ENCODE assay signal across 9 cellular contexts in the genomic region with DNA sequence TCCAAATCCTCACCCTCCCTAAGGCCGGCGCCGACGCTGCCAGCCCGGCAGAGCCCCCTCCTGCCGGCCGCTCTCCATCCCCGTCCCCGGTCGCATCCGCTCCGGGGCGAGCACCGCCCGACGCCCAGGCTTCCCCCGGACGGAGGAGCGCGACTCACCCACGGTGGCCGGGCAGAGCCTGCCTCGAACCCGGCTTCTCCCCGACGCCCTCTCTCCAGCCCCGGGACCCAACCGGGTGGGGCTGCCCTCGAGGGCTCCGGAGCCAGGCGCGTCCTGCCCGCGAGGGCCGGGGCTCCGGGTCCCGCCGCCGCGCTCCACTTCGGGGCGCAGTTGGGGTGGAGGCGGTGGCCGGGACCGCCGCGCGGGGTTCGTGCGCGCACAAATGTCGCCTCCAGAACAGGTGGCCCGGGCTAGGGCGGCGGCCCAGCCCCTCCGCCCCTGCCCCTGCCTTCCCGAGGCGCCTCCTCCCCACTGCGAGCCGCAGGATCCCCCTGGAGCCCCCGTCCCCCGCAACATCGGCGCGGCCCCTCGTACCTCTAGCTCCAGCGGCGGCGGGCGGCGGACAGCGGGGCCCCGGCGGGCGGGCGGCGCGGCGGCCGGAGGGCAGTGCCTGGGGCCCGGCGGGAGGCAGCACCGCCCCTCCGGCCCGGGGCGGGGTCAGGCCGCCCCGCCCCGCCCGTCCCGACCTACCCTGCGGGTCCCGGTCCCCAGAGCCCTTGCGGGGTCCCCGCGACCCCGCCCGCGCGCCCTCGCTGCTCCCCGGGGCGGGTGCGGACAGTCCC. TPM values are rescaled to one million over a fixed set of nuclear protein-coding genes. Genes with fewer than 3 reads are reported as not detected.
A peak's percentile ranks its signal among the peaks of the same experiment; 100 is the strongest.
DNase-seq lines count a peak whose midpoint lies in the region; ATAC-seq, FAIRE-seq and TF ChIP-seq lines count a peak whose summit lies in the region.
"Had no signal": no experiment of that assay in that cellular context is flagged by ENCODE, and none has a peak within 500 bp of the region (broad histone marks: within the 10 kb centered on the region; RNA-seq: fewer than 3 reads in every experiment).

A gene with protein sequence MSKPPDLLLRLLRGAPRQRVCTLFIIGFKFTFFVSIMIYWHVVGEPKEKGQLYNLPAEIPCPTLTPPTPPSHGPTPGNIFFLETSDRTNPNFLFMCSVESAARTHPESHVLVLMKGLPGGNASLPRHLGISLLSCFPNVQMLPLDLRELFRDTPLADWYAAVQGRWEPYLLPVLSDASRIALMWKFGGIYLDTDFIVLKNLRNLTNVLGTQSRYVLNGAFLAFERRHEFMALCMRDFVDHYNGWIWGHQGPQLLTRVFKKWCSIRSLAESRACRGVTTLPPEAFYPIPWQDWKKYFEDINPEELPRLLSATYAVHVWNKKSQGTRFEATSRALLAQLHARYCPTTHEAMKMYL (minus strand): TSS at position 608 of the 782 bp plus-strand sequence. CDS start 26,919 bp downstream, outside the sequence.

- intact Hi-C loops in activated CD4-positive, alpha-beta memory T cell treated with anti-CD3 and anti-CD28 coated beads for 36 hours (cut with micrococcal nuclease): no loop called here
- intact Hi-C loops in pancreas (cut with DNase I): no loop called here

- TF ChIP-seq CTCF in pancreas (IDR thresholded peaks at IDR 0.05): no peak

- no peak for FAIRE-seq in pancreas (lab: Jason Lieb, UNC)
- FAIRE-seq: colon had no signal

- no peaks in the 10 kb centered on the region for H3K27me3 ChIP-seq in pancreas

- no peaks in the 10 kb centered on the region for H3K9me3 Mint-ChIP-seq in activated CD4-positive, alpha-beta memory T cell treated with anti-CD3 and anti-CD28 coated beads for 36 hours

- CTCF ChIA-PET in activated CD4-positive, alpha-beta memory T cell treated with anti-CD3 and anti-CD28 coated beads for 36 hours (lab: Charles Lee): no interaction called here

- peaks cover 14% of the 10 kb centered on the region for H3K4me1 Mint-ChIP-seq in activated CD4-positive, alpha-beta memory T cell treated with anti-CD3 and anti-CD28 coated beads for 36 hours (ENCODE audit: low read depth)

- peaks cover 55% of the 10 kb centered on the region for H3K27me3 Mint-ChIP-seq in activated CD4-positive, alpha-beta memory T cell treated with anti-CD3 and anti-CD28 coated beads for 36 hours

- H3K4me3 Mint-ChIP-seq in activated CD4-positive, alpha-beta memory T cell treated with anti-CD3 and anti-CD28 coated beads for 36 hours: peak within 1 kb of the TSS; percentile 36

- POLR2A ChIA-PET in activated CD4-positive, alpha-beta memory T cell treated with anti-CD3 and anti-CD28 coated beads for 36 hours (lab: Charles Lee): no interaction called here

- H3K4me3 ChIP-seq in pancreas: peak within 1 kb of the TSS; percentile 44 to 57 (median 52)

- WGBS in pancreas, 2 donors: 1% methylated on average over 49 to 104 of the region's 104 CpGs

- no peaks in the 10 kb centered on the region for H3K4me1 ChIP-seq in pancreas

- H3K27ac ChIP-seq in pancreas: peak within 1 kb of the TSS in 1 of 4 donors; percentile 34

- no peaks in the 10 kb centered on the region for H3K9me3 ChIP-seq in pancreas

- no peak within 1 kb of the TSS for H3K27ac Mint-ChIP-seq in activated CD4-positive, alpha-beta memory T cell treated with anti-CD3 and anti-CD28 coated beads for 36 hours

- DNase-seq in activated CD4-positive, alpha-beta T cell treated with anti-CD3 and anti-CD28 coated beads for 48 hours: peak; percentile 6
- DNase-seq in activated CD4-positive, alpha-beta T cell treated with anti-CD3 and anti-CD28 coated beads, Interleukin-2, amount 50 U/mL, for 48 hours: no peak
- DNase-seq in activated CD4-positive, alpha-beta memory T cell treated with anti-CD3 and anti-CD28 coated beads for 36 hours: no peak
- DNase-seq in germinal center (ENCODE audit: low spot score): peak; percentile 65
- DNase-seq in pancreas: peak in 2 of 6 donors; percentile 61 to 64
- DNase-seq in nucleus accumbens (lab: John Stamatoyannopoulos, UW): no peak
- no peak for DNase-seq in NCI-H1436 (lab: John Stamatoyannopoulos, UW)

- ATAC-seq in pancreas (peak; percentile 44 to 81 (median 77)), GM18858 (IDR thresholded peaks at IDR 0.05; ENCODE audit: unreplicated experiment) (no peak)

- H3K36me3 ChIP-seq in pancreas: no peaks in the 10 kb centered on the region

- H3K36me3 Mint-ChIP-seq in activated CD4-positive, alpha-beta memory T cell treated with anti-CD3 and anti-CD28 coated beads for 36 hours: no peaks in the 10 kb centered on the region

RNA-seq across cellular contexts. Expression of the gene that starts here (rescaled TPM):
- not detected for total RNA-seq in activated CD4-positive, alpha-beta memory T cell treated with anti-CD3 and anti-CD28 coated beads for 36 hours
- 1 to 10 TPM; 2.7 to 8.6 (median 3.4) TPM for total RNA-seq in pancreas
- polyA plus RNA-seq in pancreas: 10 to 100 TPM in 1 of 2 donors, 1 to 10 TPM in 1; 7.1 to 13.2 TPM

Comparison
In these comparisons a context has a peak if more than half of its experiments do, and no peak if none do; other contexts are left out.
1. DNase-seq: peak in activated CD4-positive, alpha-beta T cell treated with anti-CD3 and anti-CD28 coated beads for 48 hours (single experiment) and germinal center (single experiment); none in activated CD4-positive, alpha-beta T cell treated with anti-CD3 and anti-CD28 coated beads, Interleukin-2, amount 50 U/mL, for 48 hours (0 of 2), activated CD4-positive, alpha-beta memory T cell treated with anti-CD3 and anti-CD28 coated beads for 36 hours (single experiment), nucleus accumbens (0 of 56) and NCI-H1436 (single experiment).